In genomic region chr10:17227367-17228080, GRCh38 we compare ENCODE assay signal across 8 cellular contexts. TPM values are rescaled to one million over a fixed set of nuclear protein-coding genes. Genes with fewer than 3 reads are reported as not detected.
A peak's percentile ranks its signal among the peaks of the same experiment; 100 is the strongest.
DNase-seq lines count a peak whose midpoint lies in the region; ATAC-seq lines count a peak whose summit lies in the region.

No MANE protein-coding gene starts in this region.

- intact Hi-C loops in CD4-positive, alpha-beta memory T cell (cut with micrococcal nuclease), result loop anchor here (1.0 to 2.0 kb wide), 3 partner anchors 11 to 791 kb away; partner anchors contain the start of gene PTER
- intact Hi-C loops in activated T-helper 1 cell treated with anti-CD3 and anti-CD28 coated beads, Interleukin-12 subunit alpha, Interleukin-12 subunit beta, Interleukin-2, Interleukin-4 antibody, amounts not matched to agents 30 ng/mL and 10 ng/mL and 1 ng/mL, durations not matched to agents 14 hours and 24 hours and 36 hours (cut with micrococcal nuclease), result loop anchor here (1.0 to 5.0 kb wide), 8 partner anchors 11 to 1367 kb away; partner anchors contain the start of genes MINDY3, RSU1 and STAM

- WGBS in HUES64, result 8% methylated on average over 11 of the region's 11 CpGs

- peaks cover 32 to 77% (median 50%) of the 10 kb centered on the region in 4 donors for H3K4me1 Mint-ChIP-seq in CD4-positive, alpha-beta memory T cell
- H3K4me1 Mint-ChIP-seq in activated T-helper 1 cell treated with anti-CD3 and anti-CD28 coated beads, Interleukin-12 subunit alpha, Interleukin-12 subunit beta, Interleukin-2, Interleukin-4 antibody, amounts not matched to agents 30 ng/mL and 10 ng/mL and 1 ng/mL, durations not matched to agents 14 hours and 24 hours and 36 hours (ENCODE audit: low read depth), result peaks cover 55% of the 10 kb centered on the region

- CTCF ChIA-PET in CD4-positive, alpha-beta memory T cell (lab: Charles Lee; ENCODE audit: partially characterized antibody), result interaction anchor here (0.9 to 7.9 kb wide), 7 partner anchors 14 to 45 kb away, joined by 3 to 60 read pairs (median 4); partner anchors contain the start of gene TRDMT1

- peak overlapping the region; percentile 82 to 91 for H3K4me3 ChIP-seq in CD4-positive, alpha-beta memory T cell (ENCODE audit: low read length in 2 of 2)
- H3K4me3 ChIP-seq in HUES64 (ENCODE audit: low read length) (peak overlapping the region; percentile 90), iPS-18c (ENCODE audit: insufficient read depth, low read depth, low read length) (peak overlapping the region; percentile 67; the same call in 1 of the 2 replicates)

- H3K36me3 ChIP-seq in CD4-positive, alpha-beta memory T cell (ENCODE audit: insufficient read depth, low read length), result peaks cover 17% of the 10 kb centered on the region
- H3K36me3 ChIP-seq in HUES64 (ENCODE audit: insufficient read depth, low read length), result peaks cover 21% of the 10 kb centered on the region

- peak overlapping the region; percentile 98 for H3K27ac ChIP-seq in CD4-positive, alpha-beta memory T cell (ENCODE audit: low read depth, low read length)
- H3K27ac ChIP-seq in HUES64 (ENCODE audit: low read depth, low read length), result peak overlapping the region; percentile 97

- peaks cover 14 to 55% of the 10 kb centered on the region in 2 donors for H3K36me3 Mint-ChIP-seq in CD4-positive, alpha-beta memory T cell
- peaks cover 34% of the 10 kb centered on the region for H3K36me3 Mint-ChIP-seq in activated T-helper 1 cell treated with anti-CD3 and anti-CD28 coated beads, Interleukin-12 subunit alpha, Interleukin-12 subunit beta, Interleukin-2, Interleukin-4 antibody, amounts not matched to agents 30 ng/mL and 10 ng/mL and 1 ng/mL, durations not matched to agents 14 hours and 24 hours and 36 hours (ENCODE audit: low read depth)

- no peaks in the 10 kb centered on the region for H3K9me3 ChIP-seq in CD4-positive, alpha-beta memory T cell (ENCODE audit: control insufficient read depth in 1 of 2, low read length in 2 of 2)
- no peaks in the 10 kb centered on the region for H3K9me3 ChIP-seq in HUES64 (ENCODE audit: insufficient read depth, low read depth, low read length)
- H3K9me3 ChIP-seq in iPS-18c (ENCODE audit: control insufficient read depth, insufficient read depth, low read length), result peaks cover 6% of the 10 kb centered on the region

- peaks cover 0 to 10% (median 0%) of the 10 kb centered on the region in 8 donors for H3K9me3 Mint-ChIP-seq in CD4-positive, alpha-beta memory T cell
- no peaks in the 10 kb centered on the region for H3K9me3 Mint-ChIP-seq in activated T-helper 1 cell treated with anti-CD3 and anti-CD28 coated beads, Interleukin-12 subunit alpha, Interleukin-12 subunit beta, Interleukin-2, Interleukin-4 antibody, amounts not matched to agents 30 ng/mL and 10 ng/mL and 1 ng/mL, durations not matched to agents 14 hours and 24 hours and 36 hours

- H3K27ac Mint-ChIP-seq in CD4-positive, alpha-beta memory T cell, result peak overlapping the region; percentile 96 to 100 (median 99)
- peak overlapping the region; percentile 99 for H3K27ac Mint-ChIP-seq in activated T-helper 1 cell treated with anti-CD3 and anti-CD28 coated beads, Interleukin-12 subunit alpha, Interleukin-12 subunit beta, Interleukin-2, Interleukin-4 antibody, amounts not matched to agents 30 ng/mL and 10 ng/mL and 1 ng/mL, durations not matched to agents 14 hours and 24 hours and 36 hours

- H3K27me3 ChIP-seq in CD4-positive, alpha-beta memory T cell (ENCODE audit: insufficient read depth, low read length), result no peaks in the 10 kb centered on the region
- peaks cover 30% of the 10 kb centered on the region for H3K27me3 ChIP-seq in HUES64 (ENCODE audit: insufficient read depth, low read length)

- no peaks in the 10 kb centered on the region for H3K27me3 Mint-ChIP-seq in CD4-positive, alpha-beta memory T cell
- peaks cover 5% of the 10 kb centered on the region for H3K27me3 Mint-ChIP-seq in activated T-helper 1 cell treated with anti-CD3 and anti-CD28 coated beads, Interleukin-12 subunit alpha, Interleukin-12 subunit beta, Interleukin-2, Interleukin-4 antibody, amounts not matched to agents 30 ng/mL and 10 ng/mL and 1 ng/mL, durations not matched to agents 14 hours and 24 hours and 36 hours (ENCODE audit: insufficient read depth)

- peak overlapping the region; percentile 88 to 99 (median 98) for H3K4me3 Mint-ChIP-seq in CD4-positive, alpha-beta memory T cell
- peak overlapping the region; percentile 92 for H3K4me3 Mint-ChIP-seq in activated T-helper 1 cell treated with anti-CD3 and anti-CD28 coated beads, Interleukin-12 subunit alpha, Interleukin-12 subunit beta, Interleukin-2, Interleukin-4 antibody, amounts not matched to agents 30 ng/mL and 10 ng/mL and 1 ng/mL, durations not matched to agents 14 hours and 24 hours and 36 hours

- DNase-seq in CD4-positive, alpha-beta memory T cell, result peak; percentile 56 to 67 (median 61)
- peak; percentile 30 for DNase-seq in activated T-helper 1 cell treated with anti-CD3 and anti-CD28 coated beads, Interleukin-12 subunit alpha, Interleukin-12 subunit beta, Interleukin-2, Interleukin-4 antibody, amounts not matched to agents 30 ng/mL and 10 ng/mL and 1 ng/mL, durations not matched to agents 14 hours and 24 hours and 36 hours (ENCODE audit: low spot score)
- peak; percentile 29 for DNase-seq in stimulated activated naive CD8-positive, alpha-beta T cell treated with anti-CD3 and anti-CD28 coated beads, Interleukin-15, Interleukin-2, amounts not matched to agents 100 U/mL and 50 U/mL, for 24 hours
- no peak for DNase-seq in NCI-H1105 (lab: John Stamatoyannopoulos, UW)
- DNase-seq in GDM1 (lab: John Stamatoyannopoulos, UW), result no peak

- peak; percentile 33 for ATAC-seq in GM19395 (IDR thresholded peaks at IDR 0.05; ENCODE audit: unreplicated experiment)
- peak; percentile 30 for ATAC-seq in stimulated activated naive CD8-positive, alpha-beta T cell treated with anti-CD3 and anti-CD28 coated beads, Interleukin-15, Interleukin-2, amounts not matched to agents 100 U/mL and 50 U/mL, for 24 hours

- peak overlapping the region; percentile 23; the same call in 1 of the 2 replicates for H3K9ac ChIP-seq in HUES64 (ENCODE audit: low read depth, low read length)

- peaks cover 40% of the 10 kb centered on the region for H3K4me1 ChIP-seq in CD4-positive, alpha-beta memory T cell (ENCODE audit: insufficient read depth, low read length)
- H3K4me1 ChIP-seq in HUES64 (ENCODE audit: insufficient read depth, low read length), result peaks cover 33% of the 10 kb centered on the region

- POLR2A ChIA-PET in CD4-positive, alpha-beta memory T cell (lab: Charles Lee; ENCODE audit: partially characterized antibody), result interaction anchor here (0.6 to 15.7 kb wide), 15 partner anchors 7 to 790 kb away, joined by 3 to 483 read pairs (median 18); partner anchors contain the start of genes RSU1 and TRDMT1

RNA-seq across cellular contexts. Expression of gene VIM, which starts 0.5 kb away (rescaled TPM):
- total RNA-seq in CD4-positive, alpha-beta memory T cell, result 100 to 1,000 TPM; 657 to 677 TPM
- 100 to 1,000 TPM; 309 to 696 TPM for polyA plus RNA-seq in CD4-positive, alpha-beta memory T cell
- 711 TPM for polyA plus RNA-seq in HUES64 (2013, experiment 1 of 2)
- polyA plus RNA-seq in HUES64 (2013, experiment 2 of 2), result 820 TPM
- total RNA-seq in activated T-helper 1 cell treated with anti-CD3 and anti-CD28 coated beads, Interleukin-12 subunit alpha, Interleukin-12 subunit beta, Interleukin-2, Interleukin-4 antibody, amounts not matched to agents 30 ng/mL and 10 ng/mL and 1 ng/mL, durations not matched to agents 14 hours and 24 hours and 36 hours, result 192 and 193 TPM in 2 replicates

RNA-seq across cellular contexts. Expression of gene TRDMT1, which starts 26.1 kb away (rescaled TPM):
- total RNA-seq in CD4-positive, alpha-beta memory T cell, result 10 to 100 TPM; 20.2 to 21.3 TPM
- 1 to 10 TPM; 7.3 to 8.2 TPM for polyA plus RNA-seq in CD4-positive, alpha-beta memory T cell
- polyA plus RNA-seq in HUES64 (2013, experiment 1 of 2), result 15.5 TPM
- polyA plus RNA-seq in HUES64 (2013, experiment 2 of 2), result 12.7 TPM
- total RNA-seq in activated T-helper 1 cell treated with anti-CD3 and anti-CD28 coated beads, Interleukin-12 subunit alpha, Interleukin-12 subunit beta, Interleukin-2, Interleukin-4 antibody, amounts not matched to agents 30 ng/mL and 10 ng/mL and 1 ng/mL, durations not matched to agents 14 hours and 24 hours and 36 hours, result 3.3 and 4.2 TPM in 2 replicates

Comparison
In these comparisons a context has a peak if more than half of its experiments do, and no peak if none do; other contexts are left out.
1. DNase-seq: peak in CD4-positive, alpha-beta memory T cell (5 of 5), activated T-helper 1 cell treated with anti-CD3 and anti-CD28 coated beads, Interleukin-12 subunit alpha, Interleukin-12 subunit beta, Interleukin-2, Interleukin-4 antibody, amounts not matched to agents 30 ng/mL and 10 ng/mL and 1 ng/mL, durations not matched to agents 14 hours and 24 hours and 36 hours (single experiment) and stimulated activated naive CD8-positive, alpha-beta T cell treated with anti-CD3 and anti-CD28 coated beads, Interleukin-15, Interleukin-2, amounts not matched to agents 100 U/mL and 50 U/mL, for 24 hours (single experiment); none in NCI-H1105 (single experiment) and GDM1 (single experiment).
2. Peak in every context shown above with its lines, with median percentiles within 50 percentile points of each other: H3K4me3 ChIP-seq.